In genomic region chr16:55274391-55274790, GRCh38 we compare ENCODE assay signal across 26 cellular contexts. TPM values are rescaled to one million over a fixed set of nuclear protein-coding genes. Genes with fewer than 3 reads are reported as not detected.
"Had no signal": no experiment of that assay in that cellular context is flagged by ENCODE, and none has a peak within 500 bp of the region (broad histone marks: within the 10 kb centered on the region; RNA-seq: fewer than 3 reads in every experiment).

No MANE protein-coding gene starts in this region.

- H3K27me3 ChIP-seq: neural progenitor cell, ovary, right atrium auricular region, right lobe of liver, tibial nerve, uterus had no signal

- H3K9me3 Mint-ChIP-seq: nephron; neural progenitor cell; stimulated activated naive CD8-positive, alpha-beta T cell treated with anti-CD3 and anti-CD28 coated beads, Interleukin-15, amount 100 ng/mL, for 72 hours had no signal

- H3K36me3 Mint-ChIP-seq: memory B cell; naive thymus-derived CD8-positive, alpha-beta T cell; neural progenitor cell; stimulated activated memory B cell treated with anti-CD40 and anti-IgM and Interleukin-4, amounts not matched to agents 10 μg/mL and 1 μg/mL and 100 μg/mL, for 72 hours; type B pancreatic cell had no signal

- H3K27ac Mint-ChIP-seq: memory B cell; naive thymus-derived CD8-positive, alpha-beta T cell; nephron; neural progenitor cell; progenitor cell of endocrine pancreas; stimulated activated memory B cell treated with anti-CD40 and anti-IgM and Interleukin-4, amounts not matched to agents 10 μg/mL and 1 μg/mL and 100 μg/mL, for 72 hours; stimulated activated naive CD8-positive, alpha-beta T cell treated with anti-CD3 and anti-CD28 coated beads, Interleukin-15, amount 100 ng/mL, for 72 hours; type B pancreatic cell had no signal

- H3K4me3 Mint-ChIP-seq: memory B cell; naive thymus-derived CD8-positive, alpha-beta T cell; nephron; neural progenitor cell; stimulated activated memory B cell treated with anti-CD40 and anti-IgM and Interleukin-4, amounts not matched to agents 10 μg/mL and 1 μg/mL and 100 μg/mL, for 72 hours; stimulated activated naive CD8-positive, alpha-beta T cell treated with anti-CD3 and anti-CD28 coated beads, Interleukin-15, amount 100 ng/mL, for 72 hours; type B pancreatic cell had no signal

- H3K27ac ChIP-seq: left ventricle myocardium inferior, neural progenitor cell, ovary, right atrium auricular region, right lobe of liver, tibial nerve, uterus had no signal

- H3K36me3 ChIP-seq: left ventricle myocardium inferior, neural progenitor cell, ovary, right atrium auricular region, right lobe of liver, tibial nerve, uterus had no signal

- H3K4me3 ChIP-seq: left ventricle myocardium inferior, neural progenitor cell, ovary, right atrium auricular region, right lobe of liver, smooth muscle cell, tibial nerve, uterus had no signal

- H3K4me1 Mint-ChIP-seq: memory B cell; naive thymus-derived CD8-positive, alpha-beta T cell; nephron; stimulated activated memory B cell treated with anti-CD40 and anti-IgM and Interleukin-4, amounts not matched to agents 10 μg/mL and 1 μg/mL and 100 μg/mL, for 72 hours; stimulated activated naive CD8-positive, alpha-beta T cell treated with anti-CD3 and anti-CD28 coated beads, Interleukin-15, amount 100 ng/mL, for 72 hours had no signal

- H3K4me1 ChIP-seq: neural progenitor cell, right atrium auricular region, right lobe of liver, tibial nerve, uterus had no signal

- ATAC-seq: naive thymus-derived CD8-positive, alpha-beta T cell; right lobe of liver; stimulated activated memory B cell treated with anti-CD40 and anti-IgM and Interleukin-4, amounts not matched to agents 10 μg/mL and 1 μg/mL and 100 μg/mL, for 72 hours; stimulated activated naive CD8-positive, alpha-beta T cell treated with anti-CD3 and anti-CD28 coated beads, Interleukin-15, amount 100 ng/mL, for 72 hours had no signal

- H3K9me3 ChIP-seq: left ventricle myocardium inferior, ovary, right atrium auricular region, right lobe of liver, tibial nerve, uterus had no signal

- H3K27me3 Mint-ChIP-seq: stimulated activated memory B cell treated with anti-CD40 and anti-IgM and Interleukin-4, amounts not matched to agents 10 μg/mL and 1 μg/mL and 100 μg/mL, for 72 hours; stimulated activated naive CD8-positive, alpha-beta T cell treated with anti-CD3 and anti-CD28 coated beads, Interleukin-15, amount 100 ng/mL, for 72 hours had no signal

- DNase-seq: left ventricle myocardium inferior; naive thymus-derived CD8-positive, alpha-beta T cell; ovary; right lobe of liver; stimulated activated CD4-positive, alpha-beta T cell treated with anti-CD3 and anti-CD28 coated beads, Interleukin-1b, Interleukin-23, amount 100 ng/mL, for 48 hours; stimulated activated CD4-positive, alpha-beta T cell treated with anti-CD3 and anti-CD28 coated beads, Interleukin-2, amount 100 ng/mL, for 48 hours; stimulated activated CD4-positive, alpha-beta T cell treated with anti-CD3 and anti-CD28 coated beads, Interleukin-4, amount 100 ng/mL, for 4 hours; stimulated activated CD8-positive, alpha-beta memory T cell treated with anti-CD3 and anti-CD28 coated beads, Interleukin-4, amount 100 ng/mL, for 48 hours; stimulated activated naive CD4-positive, alpha-beta T cell treated with Interleukin-2 at 50 U/mL for 16 hours; stimulated activated naive CD8-positive, alpha-beta T cell treated with anti-CD3 and anti-CD28 coated beads, Interleukin-15, amount 100 ng/mL, for 72 hours; substantia nigra; uterus had no signal

RNA-seq across cellular contexts. Expression of gene IRX6, which starts 49.6 kb away (rescaled TPM):
- total RNA-seq: lung microvascular endothelial cell; naive thymus-derived CD8-positive, alpha-beta T cell; progenitor cell of endocrine pancreas; pulmonary artery endothelial cell; right lobe of liver; skeletal muscle tissue; smooth muscle cell; temporal lobe; ureter had no signal
- polyA plus RNA-seq: naive thymus-derived CD8-positive, alpha-beta T cell; smooth muscle cell had no signal
